Comparison of ENCODE assay signal across 8 cellular contexts in genomic region chr16:30774367-30775130, GRCh38. TPM values are rescaled to one million over a fixed set of nuclear protein-coding genes. Genes with fewer than 3 reads are reported as not detected.
DNase-seq lines count a peak whose midpoint lies in the region; ATAC-seq and TF ChIP-seq lines count a peak whose summit lies in the region.

No MANE protein-coding gene starts in this region.

- no peak overlapping the region for H3K27ac Mint-ChIP-seq in activated B cell treated with CpG ODN at 0.5 μM for 24 hours

- DNase-seq in GM03348 (ENCODE audit: low spot score) (peak; percentile 24), activated B cell treated with CpG ODN at 0.5 μM for 24 hours (no peak), cardiac septum (ENCODE audit: low spot score) (peak; percentile 80), sciatic nerve (ENCODE audit: low spot score) (no peak), inferior parietal cortex (ENCODE audit: extremely low spot score) (no peak), NOMO-1 treated with dmso at 0.1 percent for 144 hours (lab: John Stamatoyannopoulos, UW; ENCODE audit: unreplicated experiment) (no peak), RKO (ENCODE audit: low spot score) (no peak)

- ATAC-seq in activated B cell treated with CpG ODN at 0.5 μM for 24 hours (ENCODE audit: low read depth) (no peak), sciatic nerve (peak; percentile 3), HG03432 (IDR thresholded peaks at IDR 0.05; ENCODE audit: unreplicated experiment) (no peak)

- no peaks in the 10 kb centered on the region for H3K9me3 Mint-ChIP-seq in activated B cell treated with CpG ODN at 0.5 μM for 24 hours

- intact Hi-C loops in activated B cell treated with CpG ODN at 0.5 μM for 24 hours (cut with micrococcal nuclease) = loop anchor here (5.0 kb wide), 1 partner anchor 33 kb away; no protein-coding TSS in a partner anchor
- intact Hi-C loops in cardiac septum (cut with DNase I) = loop anchor here (5.0 kb wide), 1 partner anchor 98 kb away; no protein-coding TSS in a partner anchor
- intact Hi-C loops in sciatic nerve (cut with DNase I) = no loop called here

- H3K4me3 Mint-ChIP-seq in activated B cell treated with CpG ODN at 0.5 μM for 24 hours = peak overlapping the region; percentile 89

- H3K36me3 Mint-ChIP-seq in activated B cell treated with CpG ODN at 0.5 μM for 24 hours (ENCODE audit: low read depth) = peaks cover 50% of the 10 kb centered on the region

- POLR2A ChIA-PET in activated B cell treated with CpG ODN at 0.5 μM for 24 hours (lab: Charles Lee) = interaction anchor here (1.0 to 2.7 kb wide), 7 partner anchors 10 to 116 kb away, joined by 3 to 12 read pairs (median 4); partner anchors contain the start of gene PHKG2

- TF ChIP-seq CTCF in activated B cell treated with CpG ODN at 0.5 μM for 24 hours (IDR thresholded peaks at IDR 0.05) = no peak

- H3K27me3 Mint-ChIP-seq in activated B cell treated with CpG ODN at 0.5 μM for 24 hours = peaks cover 11% of the 10 kb centered on the region

- CTCF ChIA-PET in activated B cell treated with CpG ODN at 0.5 μM for 24 hours (lab: Charles Lee) = no interaction called here

- peaks cover 22% of the 10 kb centered on the region for H3K4me1 Mint-ChIP-seq in activated B cell treated with CpG ODN at 0.5 μM for 24 hours

RNA-seq across cellular contexts. Expression of gene RNF40, which starts 12.4 kb away (rescaled TPM):
- 99.6 and 117 TPM in 2 replicates for total RNA-seq in activated B cell treated with CpG ODN at 0.5 μM for 24 hours
- total RNA-seq in cardiac septum = 47.9 TPM
- 92.9 TPM for total RNA-seq in sciatic nerve

RNA-seq across cellular contexts. Expression of gene ZNF629, which starts 12.5 kb away (rescaled TPM):
- 9.1 and 9.3 TPM in 2 replicates for total RNA-seq in activated B cell treated with CpG ODN at 0.5 μM for 24 hours
- total RNA-seq in cardiac septum = 22.7 TPM
- total RNA-seq in sciatic nerve = 14.0 TPM

RNA-seq across cellular contexts. Expression of gene CFAP119, which starts 12.7 kb away (rescaled TPM):
- total RNA-seq in activated B cell treated with CpG ODN at 0.5 μM for 24 hours (6.2 and 8.8 TPM in 2 replicates), cardiac septum (1.0 TPM), sciatic nerve (5.5 TPM)

RNA-seq across cellular contexts. Expression of gene PHKG2, which starts 26.3 kb away (rescaled TPM):
- total RNA-seq in activated B cell treated with CpG ODN at 0.5 μM for 24 hours (45.3 and 51.4 TPM in 2 replicates), cardiac septum (13.2 TPM), sciatic nerve (21.3 TPM)

Comparison
In these comparisons a context has a peak if more than half of its experiments do, and no peak if none do; other contexts are left out.
1. DNase-seq: peak in GM03348 (single experiment) and cardiac septum (single experiment); none in activated B cell treated with CpG ODN at 0.5 μM for 24 hours (single experiment), sciatic nerve (single experiment), inferior parietal cortex (single experiment), NOMO-1 treated with dmso at 0.1 percent for 144 hours (single experiment) and RKO (single experiment).